Comparison of ENCODE assay signal across 1 cellular context in the genomic region with DNA sequence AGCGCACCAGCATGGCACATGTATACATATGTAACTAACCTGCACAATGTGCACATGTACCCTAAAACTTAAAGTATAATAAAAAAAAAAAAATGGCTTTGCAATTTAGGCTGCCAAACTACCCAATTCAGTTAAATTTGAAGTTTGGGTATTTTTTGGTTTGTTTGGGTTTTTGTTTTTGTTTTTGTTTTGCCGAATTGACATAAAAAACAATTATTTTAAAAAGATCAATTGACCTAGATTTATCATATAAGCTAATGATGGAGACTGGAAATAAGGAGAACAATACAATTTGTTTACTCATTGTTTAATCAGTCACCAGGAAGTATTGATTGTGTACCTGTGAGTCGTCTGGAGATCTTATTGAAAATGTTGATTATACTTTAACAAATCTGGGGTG.
TF ChIP-seq lines count a peak whose summit lies in the region.

No MANE protein-coding gene starts in this region.

TF ChIP-seq in K562, 482 proteins besides CTCF, POLR2A, EP300 and RAD21 (continued from another document):
- TF ChIP-seq KDM5B (IDR thresholded peaks at IDR 0.05; ENCODE audit: insufficient replicate concordance, low read depth, low read length) (no peak), BRD4 (IDR thresholded peaks at IDR 0.05) (no peak), ESRRA (IDR thresholded peaks at IDR 0.05; ENCODE audit: borderline replicate concordance, low read depth) (no peak), TSC22D4 (tag; IDR thresholded peaks at IDR 0.05) (no peak), HOXB6 (CRISPR knock-in tag; IDR thresholded peaks at IDR 0.05; ENCODE audit: borderline replicate concordance) (no peak), CBX1 (IDR thresholded peaks at IDR 0.05; ENCODE audit: low read depth) (no peak), YBX1 (IDR thresholded peaks at IDR 0.05) (no peak), PTBP1 (IDR thresholded peaks at IDR 0.05; ENCODE audit: low read depth, low read length) (no peak)
- TF ChIP-seq, protein P1, sequence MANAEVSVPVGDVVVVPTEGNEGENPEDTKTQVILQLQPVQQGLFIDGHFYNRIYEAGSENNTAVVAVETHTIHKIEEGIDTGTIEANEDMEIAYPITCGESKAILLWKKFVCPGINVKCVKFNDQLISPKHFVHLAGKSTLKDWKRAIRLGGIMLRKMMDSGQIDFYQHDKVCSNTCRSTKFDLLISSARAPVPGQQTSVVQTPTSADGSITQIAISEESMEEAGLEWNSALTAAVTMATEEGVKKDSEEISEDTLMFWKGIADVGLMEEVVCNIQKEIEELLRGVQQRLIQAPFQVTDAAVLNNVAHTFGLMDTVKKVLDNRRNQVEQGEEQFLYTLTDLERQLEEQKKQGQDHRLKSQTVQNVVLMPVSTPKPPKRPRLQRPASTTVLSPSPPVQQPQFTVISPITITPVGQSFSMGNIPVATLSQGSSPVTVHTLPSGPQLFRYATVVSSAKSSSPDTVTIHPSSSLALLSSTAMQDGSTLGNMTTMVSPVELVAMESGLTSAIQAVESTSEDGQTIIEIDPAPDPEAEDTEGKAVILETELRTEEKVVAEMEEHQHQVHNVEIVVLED (CRISPR knock-in tag; IDR thresholded peaks at IDR 0.05), result no peak
